ENCODE assay signal across 9 cellular contexts in the genomic region with DNA sequence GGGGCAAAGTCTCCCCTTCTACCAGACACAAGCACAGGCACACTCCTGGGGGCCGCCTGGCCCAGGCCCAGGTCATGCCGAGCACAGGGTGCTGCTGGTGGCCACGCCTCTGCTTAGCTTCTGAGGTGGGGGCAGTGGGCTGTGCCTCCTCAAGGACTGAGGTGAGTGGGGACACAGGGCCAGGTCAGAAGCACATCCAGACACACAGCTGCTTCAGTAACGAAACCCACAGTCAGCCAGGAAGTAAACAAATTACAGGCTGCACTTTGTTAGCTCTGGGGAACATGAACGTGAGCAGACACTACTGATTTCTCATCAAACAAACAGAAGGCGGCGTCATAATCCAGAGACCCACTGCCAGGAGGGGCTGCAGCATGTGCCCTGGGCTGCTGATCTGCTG.
DNase-seq lines count a peak whose midpoint lies in the region; ATAC-seq and TF ChIP-seq lines count a peak whose summit lies in the region.
"Had no signal": no experiment of that assay in that cellular context is flagged by ENCODE, and none has a peak within 500 bp of the region (broad histone marks: within the 10 kb centered on the region; RNA-seq: fewer than 3 reads in every experiment).

No MANE protein-coding gene starts in this region.

- H3K4me1 Mint-ChIP-seq in stimulated activated naive CD8-positive, alpha-beta T cell treated with anti-CD3 and anti-CD28 coated beads, Interleukin-15, amount 100 ng/mL, for 72 hours, result peaks cover 35% of the 10 kb centered on the region
- H3K4me1 Mint-ChIP-seq in CD14-positive monocyte, result peaks cover 20% of the 10 kb centered on the region

- intact Hi-C loops in CD14-positive monocyte (cut with micrococcal nuclease) (loop anchor here in 1 of 2 donors (10.0 kb wide), 1 partner anchor 129 kb away; no protein-coding TSS in a partner anchor), Right ventricle myocardium superior (cut with DNase I) (no loop called here)

- no peak for DNase-seq in stimulated activated naive CD8-positive, alpha-beta T cell treated with anti-CD3 and anti-CD28 coated beads, Interleukin-15, amount 100 ng/mL, for 72 hours
- no peak for DNase-seq in stimulated activated naive CD8-positive, alpha-beta T cell treated with anti-CD3 and anti-CD28 coated beads, Interleukin-15, Interleukin-2, amounts not matched to agents 100 U/mL and 50 U/mL, for 24 hours
- peak; percentile 85 for DNase-seq in RPMI8226
- DNase-seq in CD14-positive monocyte (ENCODE audit: low spot score), result no peak
- DNase-seq in activated CD8-positive, alpha-beta memory T cell treated with anti-CD3 and anti-CD28 coated beads, Interleukin-2, amount 50 U/mL, for 48 hours, result no peak
- DNase-seq in Right ventricle myocardium superior, result no peak
- DNase-seq: Calu3 had no signal

- ATAC-seq in stimulated activated naive CD8-positive, alpha-beta T cell treated with anti-CD3 and anti-CD28 coated beads, Interleukin-15, amount 100 ng/mL, for 72 hours, result peak; percentile 45
- no peak for ATAC-seq in stimulated activated naive CD8-positive, alpha-beta T cell treated with anti-CD3 and anti-CD28 coated beads, Interleukin-15, Interleukin-2, amounts not matched to agents 100 U/mL and 50 U/mL, for 24 hours
- ATAC-seq in HG03064 (IDR thresholded peaks at IDR 0.05; ENCODE audit: low read depth, unreplicated experiment) (peak; percentile 63), GM18505 (IDR thresholded peaks at IDR 0.05; ENCODE audit: unreplicated experiment) (no peak), Right ventricle myocardium superior (ENCODE audit: poor library complexity) (no peak)

- H3K27ac Mint-ChIP-seq in stimulated activated naive CD8-positive, alpha-beta T cell treated with anti-CD3 and anti-CD28 coated beads, Interleukin-15, amount 100 ng/mL, for 72 hours, result no peak overlapping the region
- no peak overlapping the region for H3K27ac Mint-ChIP-seq in CD14-positive monocyte

- no peaks in the 10 kb centered on the region for H3K9me3 Mint-ChIP-seq in stimulated activated naive CD8-positive, alpha-beta T cell treated with anti-CD3 and anti-CD28 coated beads, Interleukin-15, amount 100 ng/mL, for 72 hours
- H3K9me3 Mint-ChIP-seq in CD14-positive monocyte, result peaks cover 0 to 8% (median 4%) of the 10 kb centered on the region in 7 donors

- TF ChIP-seq POLR2A in GM18505 (IDR thresholded peaks at IDR 0.05; ENCODE audit: borderline replicate concordance, extremely low read depth, insufficient read depth, insufficient read length), result no peak

- no peaks in the 10 kb centered on the region for H3K27me3 Mint-ChIP-seq in stimulated activated naive CD8-positive, alpha-beta T cell treated with anti-CD3 and anti-CD28 coated beads, Interleukin-15, amount 100 ng/mL, for 72 hours
- peaks cover 0 to 6% (median 0%) of the 10 kb centered on the region in 3 donors for H3K27me3 Mint-ChIP-seq in CD14-positive monocyte (ENCODE audit: low read depth in 3 of 3)

- no peak for TF ChIP-seq CTCF in CD14-positive monocyte (IDR thresholded peaks at IDR 0.05)

- no peak overlapping the region for H3K4me3 Mint-ChIP-seq in stimulated activated naive CD8-positive, alpha-beta T cell treated with anti-CD3 and anti-CD28 coated beads, Interleukin-15, amount 100 ng/mL, for 72 hours
- H3K4me3 Mint-ChIP-seq in CD14-positive monocyte, result no peak overlapping the region

- H3K36me3 Mint-ChIP-seq in CD14-positive monocyte, result no peaks in the 10 kb centered on the region

Comparison
In these comparisons a context has a peak if more than half of its experiments do, and no peak if none do; other contexts are left out.
1. ATAC-seq: peak in stimulated activated naive CD8-positive, alpha-beta T cell treated with anti-CD3 and anti-CD28 coated beads, Interleukin-15, amount 100 ng/mL, for 72 hours (single experiment) and HG03064 (single experiment); none in stimulated activated naive CD8-positive, alpha-beta T cell treated with anti-CD3 and anti-CD28 coated beads, Interleukin-15, Interleukin-2, amounts not matched to agents 100 U/mL and 50 U/mL, for 24 hours (single experiment), GM18505 (single experiment) and Right ventricle myocardium superior (single experiment).